Comparison of ENCODE assay signal across 15 cellular contexts in genomic region chr11:113664981-113665710, GRCh38. TPM values are rescaled to one million over a fixed set of nuclear protein-coding genes. Genes with fewer than 3 reads are reported as not detected.
DNase-seq lines count a peak whose midpoint lies in the region; ATAC-seq and TF ChIP-seq lines count a peak whose summit lies in the region.
"Had no signal": no experiment of that assay in that cellular context is flagged by ENCODE, and none has a peak within 500 bp of the region (broad histone marks: within the 10 kb centered on the region; RNA-seq: fewer than 3 reads in every experiment).

No MANE protein-coding gene starts in this region.

- H3K4me3 Mint-ChIP-seq in Caco-2 (ENCODE audit: unreplicated experiment), result peak overlapping the region; percentile 69
- H3K4me3 Mint-ChIP-seq: immature natural killer cell had no signal

- peak overlapping the region; percentile 46 for H3K27ac ChIP-seq in mesenchymal stem cell (ENCODE audit: low read length, poor library complexity, severe bottlenecking)
- H3K27ac ChIP-seq: gastrocnemius medialis had no signal

- no peak overlapping the region for H2AFZ ChIP-seq in mesenchymal stem cell (ENCODE audit: low read depth, low read length)

- peaks cover 71% of the 10 kb centered on the region for H3K4me1 ChIP-seq in Caco-2
- peaks cover 8% of the 10 kb centered on the region for H3K4me1 ChIP-seq in mesenchymal stem cell (ENCODE audit: control insufficient read depth, insufficient read depth, low read depth, low read length)
- H3K4me1 ChIP-seq in HAP-1, result no peaks in the 10 kb centered on the region

- H3K27me3 Mint-ChIP-seq in Caco-2 (ENCODE audit: insufficient read depth, unreplicated experiment), result no peaks in the 10 kb centered on the region

- H3K9me3 ChIP-seq in Caco-2 (peaks cover 24% of the 10 kb centered on the region), mesenchymal stem cell (ENCODE audit: control insufficient read depth, low read length) (peaks cover 20% of the 10 kb centered on the region), HAP-1 (no peaks in the 10 kb centered on the region)

- no peak overlapping the region for H3K14ac ChIP-seq in mesenchymal stem cell (ENCODE audit: low read length in 2 of 2)

- H3K4ac ChIP-seq in mesenchymal stem cell (ENCODE audit: low read depth in 1 of 2, low read length in 2 of 2), result no peak overlapping the region

- no peak overlapping the region for H2AK5ac ChIP-seq in mesenchymal stem cell (ENCODE audit: low read length, severe bottlenecking)

- no peak for TF ChIP-seq CTCF in Caco-2 (IDR thresholded peaks at IDR 0.05; ENCODE audit: insufficient read depth in 1 of 2, low read depth in 1 of 2, low read length in 1 of 2, severe bottlenecking in 1 of 2, unreplicated experiment in 1 of 2)

- no peak overlapping the region for H2BK12ac ChIP-seq in mesenchymal stem cell (ENCODE audit: low read length in 2 of 2)

- WGBS in mesenchymal stem cell, result 69% methylated on average over 9 of the region's 9 CpGs

- no peak overlapping the region for H2BK120ac ChIP-seq in mesenchymal stem cell (ENCODE audit: low read depth, low read length)

- no peak overlapping the region for H4K91ac ChIP-seq in mesenchymal stem cell (ENCODE audit: low read length)

- H3K4me2 ChIP-seq in mesenchymal stem cell (ENCODE audit: low read length, poor library complexity, severe bottlenecking), result no peak overlapping the region

- H3K36me3 ChIP-seq in Caco-2 (ENCODE audit: control insufficient read depth, insufficient read depth, low read length) (no peaks in the 10 kb centered on the region), mesenchymal stem cell (ENCODE audit: control insufficient read depth in 1 of 2, insufficient read depth in 2 of 2, low read depth in 1 of 2, low read length in 2 of 2) (no peaks in the 10 kb centered on the region), HAP-1 (replicated peaks) (no peaks in the 10 kb centered on the region)
- H3K36me3 ChIP-seq: gastrocnemius medialis had no signal

- no peak for ATAC-seq in HG03354 (IDR thresholded peaks at IDR 0.05; ENCODE audit: poor library complexity, severe bottlenecking, unreplicated experiment)
- ATAC-seq in GM18858 (IDR thresholded peaks at IDR 0.05; ENCODE audit: unreplicated experiment), result no peak
- ATAC-seq: gastrocnemius medialis had no signal

- no peak overlapping the region for H4K8ac ChIP-seq in mesenchymal stem cell (ENCODE audit: low read length)

- H3K4me3 ChIP-seq in Caco-2 (ENCODE audit: low read depth, low read length), result peak overlapping the region; percentile 19
- H3K4me3 ChIP-seq in mesenchymal stem cell (ENCODE audit: insufficient read depth in 1 of 2, low read depth in 1 of 2, low read length in 2 of 2), result no peak overlapping the region
- no peak overlapping the region for H3K4me3 ChIP-seq in HAP-1
- H3K4me3 ChIP-seq: gastrocnemius medialis had no signal

- H3K79me1 ChIP-seq in mesenchymal stem cell (replicated peaks; ENCODE audit: low read length, poor library complexity, severe bottlenecking), result no peaks in the 10 kb centered on the region

- no peak overlapping the region for H3K18ac ChIP-seq in mesenchymal stem cell (ENCODE audit: low read depth in 1 of 2, low read length in 2 of 2)

- peak overlapping the region; percentile 61 for H2BK5ac ChIP-seq in mesenchymal stem cell (ENCODE audit: low read depth, low read length, poor library complexity, severe bottlenecking)

- DNase-seq in Caco-2, result peak; percentile 87 to 93
- DNase-seq in M059J (ENCODE audit: low read depth), result peak; percentile 88
- peak; percentile 68 for DNase-seq in amniotic epithelial cell (ENCODE audit: low read depth)
- no peak for DNase-seq in mesenchymal stem cell
- DNase-seq in CD1c-positive myeloid dendritic cell (ENCODE audit: extremely low spot score), result no peak
- no peak for DNase-seq in HAP-1 (ENCODE audit: low spot score in 2 of 2)
- DNase-seq: activated CD4-positive, CD25-positive, alpha-beta regulatory T cell; activated naive CD4-positive, alpha-beta T cell treated with anti-CD3 and anti-CD28 coated beads, Interleukin-2, amount 50 U/mL, for 16 hours; gastrocnemius medialis; immature natural killer cell; MM.1S; NCI-H2081; posterior cingulate gyrus had no signal

- POLR2A ChIA-PET in Caco-2 (lab: Charles Lee), result interaction anchor here (2.6 kb wide), 1 partner anchor 61 kb away, joined by 12 read pairs; no protein-coding TSS in a partner anchor

- in situ Hi-C loops in HAP-1 (cut with MboI; ENCODE audit: low sequenced_read_pairs), result no loop called here

- H2BK15ac ChIP-seq in mesenchymal stem cell (ENCODE audit: low read depth, poor library complexity, severe bottlenecking), result no peak overlapping the region

- intact Hi-C loops in Caco-2 (cut with micrococcal nuclease; ENCODE audit: unreplicated experiment), result loop anchor here (1.0 to 2.0 kb wide), 5 partner anchors 19 to 127 kb away; no protein-coding TSS in a partner anchor

- CTCF ChIA-PET in Caco-2 (lab: Charles Lee), result interaction anchor here (1.3 to 2.6 kb wide), 3 partner anchors 61 to 125 kb away, joined by 4 to 12 read pairs (median 7); no protein-coding TSS in a partner anchor

- BruUV-seq in Caco-2 (replicated peaks; lab: Mats Ljungman, UMichigan), result no TSS peak

- H3K9me3 Mint-ChIP-seq in Caco-2 (ENCODE audit: unreplicated experiment), result peaks cover 31% of the 10 kb centered on the region

- peak overlapping the region; percentile 99 for H3K27ac Mint-ChIP-seq in Caco-2 (ENCODE audit: unreplicated experiment)
- H3K27ac Mint-ChIP-seq: immature natural killer cell had no signal

- peaks cover 36% of the 10 kb centered on the region for H3K36me3 Mint-ChIP-seq in Caco-2 (ENCODE audit: insufficient read depth, unreplicated experiment)
- H3K36me3 Mint-ChIP-seq: immature natural killer cell had no signal

- no peak overlapping the region for H3K23ac ChIP-seq in mesenchymal stem cell (ENCODE audit: low read length in 2 of 2)

- H3K4me1 Mint-ChIP-seq in Caco-2 (ENCODE audit: low read depth, unreplicated experiment), result peaks cover 49% of the 10 kb centered on the region
- H3K4me1 Mint-ChIP-seq: immature natural killer cell had no signal

- H3K9ac ChIP-seq in mesenchymal stem cell (ENCODE audit: low read length), result no peak overlapping the region

- H3K27me3 ChIP-seq in Caco-2 (replicated peaks; ENCODE audit: control insufficient read depth, insufficient read depth, low read length) (no peaks in the 10 kb centered on the region), mesenchymal stem cell (ENCODE audit: control insufficient read depth in 1 of 2, insufficient read depth in 1 of 2, low read length in 2 of 2) (peaks cover 4 to 32% of the 10 kb centered on the region in 2 experiments), HAP-1 (ENCODE audit: low read depth) (no peaks in the 10 kb centered on the region)
- H3K27me3 ChIP-seq: gastrocnemius medialis had no signal

RNA-seq across cellular contexts. Expression of gene TMPRSS5, which starts 41.0 kb away (rescaled TPM):
- total RNA-seq in Caco-2 (2022), result 2.4 and 2.7 TPM in 2 replicates
- 0.12 and 0.67 TPM in 2 replicates for total RNA-seq in M059J (2014; rRNA removed; shearing (Covaris generic))
- 0.03 TPM for polyA plus RNA-seq in mesenchymal stem cell (2013, experiment 1 of 2)
- 0.03 TPM for polyA plus RNA-seq in mesenchymal stem cell (2013, experiment 2 of 2)
- polyA plus RNA-seq: immature natural killer cell had no signal

Comparison
In these comparisons a context has a peak if more than half of its experiments do, and no peak if none do; other contexts are left out.
1. DNase-seq: peak in Caco-2 (2 of 2), M059J (single experiment) and amniotic epithelial cell (single experiment); none in mesenchymal stem cell (single experiment), CD1c-positive myeloid dendritic cell (single experiment) and HAP-1 (0 of 2).